In genomic region chr4:110198472-110199419, GRCh38 we compare ENCODE assay signal across 8 cellular contexts. TPM values are rescaled to one million over a fixed set of nuclear protein-coding genes. Genes with fewer than 3 reads are reported as not detected.
DNase-seq lines count a peak whose midpoint lies in the region; ATAC-seq and TF ChIP-seq lines count a peak whose summit lies in the region.

ELOVL6 (minus strand) TSS chr4:110198615; CDS start chr4:110198335, 280 bp downstream.

- H3K4me2 ChIP-seq in BLaER1 treated with 17β-estradiol and CSF1 and Interleukin-3, amounts not matched to agents 10 nM and 100 nM = peak within 1 kb of the TSS; percentile 78 to 99 (median 94)

- H3K9me3 ChIP-seq in BLaER1 treated with 17β-estradiol and CSF1 and Interleukin-3, amounts not matched to agents 10 nM and 100 nM (replicated peaks in 1 of 11) = no peaks in the 10 kb centered on the region
- no peaks in the 10 kb centered on the region for H3K9me3 ChIP-seq in skeletal muscle tissue (ENCODE audit: control insufficient read depth in 3 of 3, low read length in 3 of 3)

- peaks cover 0 to 8% (median 0%) of the 10 kb centered on the region in 11 experiments; a peak in 3 of 22 replicates for H3K27me3 ChIP-seq in BLaER1 treated with 17β-estradiol and CSF1 and Interleukin-3, amounts not matched to agents 10 nM and 100 nM
- H3K27me3 ChIP-seq in skeletal muscle tissue (ENCODE audit: control insufficient read depth in 3 of 3, insufficient read depth in 3 of 3, low read length in 3 of 3) = no peaks in the 10 kb centered on the region

- peaks cover 7 to 36% (median 32%) of the 10 kb centered on the region in 10 experiments; a peak in 18 of 20 replicates for H3K4me1 ChIP-seq in BLaER1 treated with 17β-estradiol and CSF1 and Interleukin-3, amounts not matched to agents 10 nM and 100 nM
- peaks cover 4 to 16% (median 13%) of the 10 kb centered on the region in 3 donors for H3K4me1 ChIP-seq in skeletal muscle tissue (ENCODE audit: control insufficient read depth in 3 of 3, insufficient read depth in 3 of 3, low read length in 3 of 3)

- peak within 1 kb of the TSS; percentile 82 to 94 (median 90) for H3K4me3 ChIP-seq in BLaER1 treated with 17β-estradiol and CSF1 and Interleukin-3, amounts not matched to agents 10 nM and 100 nM
- H3K4me3 ChIP-seq in skeletal muscle tissue (ENCODE audit: low read length in 3 of 3) = peak within 1 kb of the TSS; percentile 72 to 90 (median 82)

- ATAC-seq in GM18519 (IDR thresholded peaks at IDR 0.05; ENCODE audit: low FRiP score, unreplicated experiment) = no peak

- H3K27ac ChIP-seq in BLaER1 treated with 17β-estradiol and CSF1 and Interleukin-3, amounts not matched to agents 10 nM and 100 nM = peak within 1 kb of the TSS in 9 of 11 experiments; percentile 76 to 97 (median 92); a peak in 18 of 22 replicates
- H3K27ac ChIP-seq in caudate nucleus (ENCODE audit: low read depth, low read length) (peak within 1 kb of the TSS; percentile 85), skeletal muscle tissue (ENCODE audit: low read depth, low read length) (no peak within 1 kb of the TSS)

- H4K20me1 ChIP-seq in BLaER1 treated with 17β-estradiol and CSF1 and Interleukin-3, amounts not matched to agents 10 nM and 100 nM = no peaks in the 10 kb centered on the region

- peaks cover 29 to 52% of the 10 kb centered on the region in 2 donors for H3K4me1 Mint-ChIP-seq in immature natural killer cell

- peak within 1 kb of the TSS; percentile 78 to 98 (median 93) for H3K9ac ChIP-seq in BLaER1 treated with 17β-estradiol and CSF1 and Interleukin-3, amounts not matched to agents 10 nM and 100 nM
- peak within 1 kb of the TSS; percentile 77 to 88 (median 78) for H3K9ac ChIP-seq in skeletal muscle tissue (ENCODE audit: low read depth in 1 of 3, low read length in 3 of 3)

- no peaks in the 10 kb centered on the region for H3K9me3 Mint-ChIP-seq in immature natural killer cell

- no peak for TF ChIP-seq CTCF in GM20000 (IDR thresholded peaks at IDR 0.05; ENCODE audit: extremely low read depth, missing control alignments)

- H3K36me3 Mint-ChIP-seq in immature natural killer cell = peaks cover 0 to 4% (median 0%) of the 10 kb centered on the region in 3 donors

- peak within 1 kb of the TSS; percentile 97 to 100 (median 100) for H3K4me3 Mint-ChIP-seq in immature natural killer cell

- no peaks in the 10 kb centered on the region for H3K36me3 ChIP-seq in BLaER1 treated with 17β-estradiol and CSF1 and Interleukin-3, amounts not matched to agents 10 nM and 100 nM
- no peaks in the 10 kb centered on the region for H3K36me3 ChIP-seq in skeletal muscle tissue (ENCODE audit: control insufficient read depth in 3 of 3, insufficient read depth in 3 of 3, low read length in 3 of 3)

- DNase-seq in GM20000 (ENCODE audit: low spot score) (peak; percentile 59), NCI-H1105 (lab: John Stamatoyannopoulos, UW) (peak; percentile 43), T-helper 9 cell (peak; percentile 11), caudate nucleus (lab: John Stamatoyannopoulos, UW) (peak in 58 of 61 donors; percentile 2 to 83 (median 56)), immature natural killer cell (peak; percentile 50 to 53 (median 50))

- peak within 1 kb of the TSS; percentile 94 to 98 (median 95) for H3K27ac Mint-ChIP-seq in immature natural killer cell

- peaks cover 2 to 13% (median 5%) of the 10 kb centered on the region in 3 donors for H3K27me3 Mint-ChIP-seq in immature natural killer cell (ENCODE audit: low read depth in 3 of 3)

RNA-seq across cellular contexts. Expression of gene ELOVL6, which starts in this region (rescaled TPM):
- 1 to 10 TPM; 2.6 to 9.1 (median 7.3) TPM for polyA plus RNA-seq in immature natural killer cell
- 3.1 TPM for total RNA-seq in skeletal muscle tissue
